In genomic region chr2:28047698-28048097, GRCh38 we compare ENCODE assay signal across 15 cellular contexts.
DNase-seq lines count a peak whose midpoint lies in the region; ATAC-seq, FAIRE-seq and TF ChIP-seq lines count a peak whose summit lies in the region.
"Had no signal": no experiment of that assay in that cellular context is flagged by ENCODE, and none has a peak within 500 bp of the region (broad histone marks: within the 10 kb centered on the region; RNA-seq: fewer than 3 reads in every experiment).

No MANE protein-coding gene starts in this region.

- no peaks in the 10 kb centered on the region for H3K79me2 ChIP-seq in Loucy (ENCODE audit: insufficient read depth, low read length)
- no peaks in the 10 kb centered on the region for H3K79me2 ChIP-seq in astrocyte (ENCODE audit: insufficient read depth, low read length)

- TF ChIP-seq CTCF in AG10803 (conservative IDR thresholded peaks at IDR 0.05; ENCODE audit: low read length) (no peak), Loucy (conservative IDR thresholded peaks at IDR 0.05; ENCODE audit: low read length) (no peak), astrocyte (IDR thresholded peaks at IDR 0.05; ENCODE audit: insufficient read depth, low read depth, low read length) (no peak), psoas muscle (IDR thresholded peaks at IDR 0.05) (no peak), transverse colon (IDR thresholded peaks at IDR 0.05) (no peak)

- H3K27ac ChIP-seq in astrocyte (ENCODE audit: low read depth, low read length) (no peak overlapping the region), psoas muscle (no peak overlapping the region), transverse colon (no peak overlapping the region)
- H3K27ac ChIP-seq: gastrocnemius medialis, thoracic aorta had no signal

- H3K27me3 ChIP-seq in Loucy (ENCODE audit: insufficient read depth, low read length, poor library complexity, severe bottlenecking) (no peaks in the 10 kb centered on the region), astrocyte (ENCODE audit: insufficient read depth, low read length) (no peaks in the 10 kb centered on the region), psoas muscle (ENCODE audit: insufficient read depth in 3 of 3, low read length in 2 of 3) (no peaks in the 10 kb centered on the region), transverse colon (no peaks in the 10 kb centered on the region)
- H3K27me3 ChIP-seq: gastrocnemius medialis had no signal

- no peaks in the 10 kb centered on the region for H3F3A ChIP-seq in Loucy (ENCODE audit: low read depth)

- H3K4me2 ChIP-seq in Loucy (ENCODE audit: low read depth, low read length, poor library complexity, severe bottlenecking), result peak overlapping the region; percentile 30
- H3K4me2 ChIP-seq in astrocyte (ENCODE audit: low read length), result peak overlapping the region; percentile 29

- H3K9me2 ChIP-seq in Loucy (replicated peaks; ENCODE audit: low read depth, low read length), result no peaks in the 10 kb centered on the region

- H3K36me3 ChIP-seq in Loucy (ENCODE audit: insufficient read depth, low read length) (no peaks in the 10 kb centered on the region), astrocyte (ENCODE audit: insufficient read depth, low read length) (no peaks in the 10 kb centered on the region), psoas muscle (ENCODE audit: insufficient read depth in 1 of 2, low read depth in 1 of 2) (no peaks in the 10 kb centered on the region), transverse colon (no peaks in the 10 kb centered on the region)
- H3K36me3 ChIP-seq: gastrocnemius medialis, thoracic aorta had no signal

- H3K4me1 ChIP-seq in Loucy (ENCODE audit: insufficient read depth, low read length, poor library complexity, severe bottlenecking), result peaks cover 33% of the 10 kb centered on the region
- H3K4me1 ChIP-seq in astrocyte (ENCODE audit: insufficient read depth, low read length), result peaks cover 17% of the 10 kb centered on the region
- no peaks in the 10 kb centered on the region for H3K4me1 ChIP-seq in psoas muscle
- peaks cover 0 to 2% (median under 1%) of the 10 kb centered on the region in 4 donors for H3K4me1 ChIP-seq in transverse colon

- no peak for TF ChIP-seq POLR2A in transverse colon (IDR thresholded peaks at IDR 0.05)

- H2AFZ ChIP-seq in Loucy (ENCODE audit: low read length) (no peak overlapping the region), astrocyte (ENCODE audit: low read depth, low read length) (no peak overlapping the region)

- H3K9me3 ChIP-seq in Loucy (ENCODE audit: insufficient read depth, low read depth, low read length) (no peaks in the 10 kb centered on the region), astrocyte (ENCODE audit: insufficient read depth, low read depth, low read length) (no peaks in the 10 kb centered on the region), psoas muscle (no peaks in the 10 kb centered on the region), transverse colon (no peaks in the 10 kb centered on the region)
- H3K9me3 ChIP-seq: gastrocnemius medialis, thoracic aorta had no signal

- ATAC-seq in psoas muscle (no peak), HG02884 (IDR thresholded peaks at IDR 0.05; ENCODE audit: unreplicated experiment) (no peak)
- ATAC-seq: activated T-helper 17 cell treated with anti-CD3 and anti-CD28 coated beads, Interleukin-2, amount 50 U/mL, for 72 hours; gastrocnemius medialis had no signal

- H3K4me3 Mint-ChIP-seq in astrocyte (ENCODE audit: unreplicated experiment), result no peak overlapping the region
- H3K4me3 Mint-ChIP-seq: activated B cell treated with CpG ODN at 0.5 μM for 24 hours; activated T-helper 17 cell treated with anti-CD3 and anti-CD28 coated beads, Interleukin-2, amount 50 U/mL, for 72 hours; CD4-positive, CD25-positive, alpha-beta regulatory T cell; IgD-negative memory B cell had no signal

- DNase-seq in AG10803 (ENCODE audit: low read depth), result peak; percentile 86
- DNase-seq in astrocyte (ENCODE audit: low read depth), result peak; percentile 88
- DNase-seq in lung microvascular endothelial cell (ENCODE audit: low read depth in 2 of 2), result peak; percentile 25 to 44
- no peak for DNase-seq in psoas muscle
- no peak for DNase-seq in transverse colon
- DNase-seq in mesenteric fat pad (ENCODE audit: low spot score), result no peak
- DNase-seq: activated B cell treated with CpG ODN at 0.5 μM for 24 hours; CD4-positive, CD25-positive, alpha-beta regulatory T cell; central memory CD4-positive, alpha-beta T cell; gastrocnemius medialis had no signal

- no peak for TF ChIP-seq EP300 in transverse colon (IDR thresholded peaks at IDR 0.05; ENCODE audit: low read depth)

- H3K4me3 ChIP-seq in AG10803 (ENCODE audit: low read length) (no peak overlapping the region), Loucy (ENCODE audit: low read length, poor library complexity, severe bottlenecking) (no peak overlapping the region), astrocyte (ENCODE audit: insufficient read depth, low read depth, low read length) (no peak overlapping the region), psoas muscle (no peak overlapping the region), transverse colon (no peak overlapping the region)
- H3K4me3 ChIP-seq: gastrocnemius medialis, thoracic aorta had no signal

- no peaks in the 10 kb centered on the region for H4K20me1 ChIP-seq in Loucy (ENCODE audit: insufficient read depth, low read length, poor library complexity, severe bottlenecking)
- H4K20me1 ChIP-seq in astrocyte (ENCODE audit: insufficient read depth, low read length), result no peaks in the 10 kb centered on the region

- intact Hi-C loops in psoas muscle (cut with DNase I) (no loop called here), transverse colon (cut with DNase I; ENCODE audit: low total_unique reads) (no loop called here)

- no peaks in the 10 kb centered on the region for H3K27me3 Mint-ChIP-seq in astrocyte (ENCODE audit: low read depth, unreplicated experiment)
- H3K27me3 Mint-ChIP-seq: activated B cell treated with CpG ODN at 0.5 μM for 24 hours; activated T-helper 17 cell treated with anti-CD3 and anti-CD28 coated beads, Interleukin-2, amount 50 U/mL, for 72 hours; CD4-positive, CD25-positive, alpha-beta regulatory T cell; IgD-negative memory B cell had no signal

- H3K4me1 Mint-ChIP-seq in astrocyte (ENCODE audit: low read depth, unreplicated experiment), result peaks cover 12% of the 10 kb centered on the region
- H3K4me1 Mint-ChIP-seq: activated B cell treated with CpG ODN at 0.5 μM for 24 hours; activated T-helper 17 cell treated with anti-CD3 and anti-CD28 coated beads, Interleukin-2, amount 50 U/mL, for 72 hours; IgD-negative memory B cell had no signal

- no peak overlapping the region for H3K9ac ChIP-seq in Loucy (ENCODE audit: low read depth, low read length, poor library complexity, severe bottlenecking)
- no peak overlapping the region for H3K9ac ChIP-seq in astrocyte (ENCODE audit: low read length)

- H3K27ac Mint-ChIP-seq in astrocyte (ENCODE audit: unreplicated experiment), result peak overlapping the region; percentile 9
- H3K27ac Mint-ChIP-seq: activated B cell treated with CpG ODN at 0.5 μM for 24 hours; activated T-helper 17 cell treated with anti-CD3 and anti-CD28 coated beads, Interleukin-2, amount 50 U/mL, for 72 hours; CD4-positive, CD25-positive, alpha-beta regulatory T cell; IgD-negative memory B cell had no signal

- no peaks in the 10 kb centered on the region for H3K9me3 Mint-ChIP-seq in astrocyte (ENCODE audit: unreplicated experiment)
- H3K9me3 Mint-ChIP-seq: activated B cell treated with CpG ODN at 0.5 μM for 24 hours; activated T-helper 17 cell treated with anti-CD3 and anti-CD28 coated beads, Interleukin-2, amount 50 U/mL, for 72 hours; CD4-positive, CD25-positive, alpha-beta regulatory T cell; IgD-negative memory B cell had no signal

- FAIRE-seq in astrocyte (lab: Jason Lieb, UNC), result peak; percentile 76

- H3K36me3 Mint-ChIP-seq in astrocyte (ENCODE audit: low read depth, unreplicated experiment), result peaks cover 2% of the 10 kb centered on the region

- in situ Hi-C loops in transverse colon (cut with MboI; ENCODE audit: low pct_ligation_motif_present in 1 of 4, low pct_unique_long_range_greater_than_20kb in 1 of 4, low sequenced_read_pairs in 3 of 4), result no loop called here

Comparison
In these comparisons a context has a peak if more than half of its experiments do, and no peak if none do; other contexts are left out.
1. DNase-seq: peak in AG10803 (single experiment), astrocyte (single experiment) and lung microvascular endothelial cell (2 of 2); none in psoas muscle (0 of 2), transverse colon (single experiment) and mesenteric fat pad (single experiment).